ENCODE assay signal across 11 cellular contexts in the genomic region with DNA sequence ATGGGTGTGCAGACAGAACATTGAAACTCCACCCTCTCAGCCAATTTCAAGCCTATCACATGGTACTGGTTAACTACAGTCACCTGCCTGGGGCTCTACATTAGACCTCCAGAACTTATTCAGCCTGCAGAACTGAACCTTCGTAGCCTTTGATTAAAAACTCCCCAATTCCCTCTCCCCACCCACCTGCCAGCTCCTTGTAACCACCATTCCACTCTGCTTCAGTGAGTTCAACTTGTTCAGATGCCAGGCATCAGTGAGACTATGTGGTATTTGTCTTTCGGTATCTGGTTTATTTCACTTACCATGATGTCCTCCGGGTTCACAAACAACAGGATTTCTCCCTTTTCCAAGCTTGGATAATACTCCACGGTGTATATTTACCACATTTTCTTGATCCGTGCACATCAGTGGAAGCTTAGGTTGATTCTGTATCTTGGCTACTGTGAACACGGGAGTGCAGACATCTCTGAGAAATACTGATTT.
"Had no signal": no experiment of that assay in that cellular context is flagged by ENCODE, and none has a peak within 500 bp of the region (broad histone marks: within the 10 kb centered on the region; RNA-seq: fewer than 3 reads in every experiment).

No MANE protein-coding gene starts in this region.

- H3K4me1 ChIP-seq: uterus had no signal

- H3K27ac ChIP-seq: brain microvascular endothelial cell, uterus had no signal

- H3K27me3 ChIP-seq: brain microvascular endothelial cell, uterus had no signal

- H3K4me3 ChIP-seq: prostate gland, uterus had no signal

- H3K9me3 ChIP-seq: prostate gland, uterus had no signal

- DNase-seq: activated T-cell treated with anti-CD3 and anti-CD28 coated beads, Interleukin-2, amount 50 U/mL, for 1 hour; amniotic stem cell; brain microvascular endothelial cell; left cardiac atrium; mammary epithelial cell; nephron progenitor cell; stimulated activated CD4-positive, alpha-beta T cell treated with anti-CD3 and anti-CD28 coated beads, Interleukin-2, amount 100 ng/mL, for 48 hours; stimulated activated naive CD4-positive, alpha-beta T cell treated with Interleukin-2 at 50 U/mL for 16 hours; T-helper 2 cell; uterus had no signal

- H3K36me3 ChIP-seq: brain microvascular endothelial cell, prostate gland, uterus had no signal
